ENCODE assay signal across 8 cellular contexts in the genomic region with DNA sequence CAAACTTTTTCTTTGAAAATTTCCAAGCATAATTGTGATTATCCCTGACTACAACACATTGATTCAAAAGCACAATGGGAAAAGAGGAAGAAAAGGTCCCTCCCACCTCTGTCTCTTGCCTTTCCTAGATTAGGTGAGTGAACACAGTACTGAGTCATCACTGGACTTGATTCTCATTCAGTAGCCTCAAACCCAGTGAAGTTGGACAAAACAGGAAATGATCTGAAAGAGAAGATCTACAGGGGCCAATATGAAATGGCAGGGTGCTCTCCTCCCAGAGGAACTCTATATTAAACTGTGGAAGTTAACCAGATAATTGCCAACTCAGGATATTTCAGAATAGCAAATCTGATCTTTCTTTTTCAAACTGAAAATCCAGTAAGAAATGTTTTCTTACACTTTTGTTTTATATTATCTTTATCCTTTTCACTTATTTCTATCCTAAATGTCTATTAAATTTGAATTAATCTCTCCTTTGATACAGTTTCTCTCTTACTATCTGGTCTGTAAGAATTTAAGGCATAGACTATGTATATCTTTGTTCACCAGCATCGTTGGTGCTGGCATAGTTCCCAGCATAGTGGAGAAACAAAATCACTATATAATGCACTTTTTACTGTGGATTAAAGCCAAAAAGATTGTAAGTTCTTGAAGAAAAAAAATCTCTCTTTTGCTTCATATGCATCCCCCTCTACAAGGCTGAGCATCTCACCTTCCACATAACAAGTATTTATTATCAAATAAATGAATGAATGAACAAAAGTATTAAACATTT. TPM values are rescaled to one million over a fixed set of nuclear protein-coding genes. Genes with fewer than 3 reads are reported as not detected.
DNase-seq lines count a peak whose midpoint lies in the region; ATAC-seq and TF ChIP-seq lines count a peak whose summit lies in the region.

No MANE protein-coding gene starts in this region.

- no peak overlapping the region for H3K4me3 ChIP-seq in CD8-positive, alpha-beta T cell (ENCODE audit: low read depth, low read length)

- DNase-seq in CD8-positive, alpha-beta T cell, result no peak
- no peak for DNase-seq in activated CD8-positive, alpha-beta T cell treated with anti-CD3 and anti-CD28 coated beads, Interleukin-2, amount 10 ng/mL, durations not matched to agents 7 days and 5 days
- DNase-seq in GM19238 (ENCODE audit: insufficient read length, low spot score) (no peak), HEK293T (ENCODE audit: extremely low spot score) (no peak), cardiac septum (ENCODE audit: low spot score) (no peak), NCI-H1092 treated with DMSO at 0.1 percent for 48 hours (lab: John Stamatoyannopoulos, UW) (no peak)

- intact Hi-C loops in CD8-positive, alpha-beta T cell (cut with DNase I, micrococcal nuclease), result loop anchor here in 1 of 2 experiments (5.0 kb wide), 1 partner anchor 36 kb away; no protein-coding TSS in a partner anchor
- intact Hi-C loops in cardiac septum (cut with DNase I), result no loop called here

- no peak overlapping the region for H3K27ac ChIP-seq in CD8-positive, alpha-beta T cell (ENCODE audit: low read depth, low read length)

- H3K27ac Mint-ChIP-seq in CD8-positive, alpha-beta T cell, result peak overlapping the region; percentile 96
- H3K27ac Mint-ChIP-seq in activated CD8-positive, alpha-beta T cell treated with anti-CD3 and anti-CD28 coated beads, Interleukin-2, amount 10 ng/mL, durations not matched to agents 7 days and 5 days, result peak overlapping the region; percentile 91

- H3K4me1 Mint-ChIP-seq in CD8-positive, alpha-beta T cell (ENCODE audit: low read depth), result peaks cover 92% of the 10 kb centered on the region
- H3K4me1 Mint-ChIP-seq in activated CD8-positive, alpha-beta T cell treated with anti-CD3 and anti-CD28 coated beads, Interleukin-2, amount 10 ng/mL, durations not matched to agents 7 days and 5 days (ENCODE audit: low read depth), result peaks cover 89% of the 10 kb centered on the region

- CTCF ChIA-PET in CD8-positive, alpha-beta T cell (lab: Charles Lee), result interaction anchor here (6.1 kb wide), 1 partner anchor 57 kb away, joined by 53 read pairs; no protein-coding TSS in a partner anchor
- CTCF ChIA-PET in activated CD8-positive, alpha-beta T cell treated with anti-CD3 and anti-CD28 coated beads, Interleukin-2, amount 10 ng/mL, durations not matched to agents 7 days and 5 days (lab: Charles Lee), result interaction anchor here (1.4 to 9.6 kb wide), 4 partner anchors 11 to 55 kb away, joined by 3 to 113 read pairs (median 72); a partner anchor contains a TSS
- CTCF ChIA-PET in HEK293T (lab: Yijun Ruan, JAX), result no interaction called here

- H3K9me3 ChIP-seq in CD8-positive, alpha-beta T cell (ENCODE audit: low read length), result no peaks in the 10 kb centered on the region

- no peaks in the 10 kb centered on the region for H3K27me3 ChIP-seq in CD8-positive, alpha-beta T cell (ENCODE audit: insufficient read depth, low read length)

- no peaks in the 10 kb centered on the region for H3K36me3 Mint-ChIP-seq in CD8-positive, alpha-beta T cell
- H3K36me3 Mint-ChIP-seq in activated CD8-positive, alpha-beta T cell treated with anti-CD3 and anti-CD28 coated beads, Interleukin-2, amount 10 ng/mL, durations not matched to agents 7 days and 5 days (ENCODE audit: low read depth), result peaks cover 26% of the 10 kb centered on the region

- no peaks in the 10 kb centered on the region for H3K36me3 ChIP-seq in CD8-positive, alpha-beta T cell (ENCODE audit: insufficient read depth, low read length)

- TF ChIP-seq CTCF in CD8-positive, alpha-beta T cell (IDR thresholded peaks at IDR 0.05), result no peak

- POLR2A ChIA-PET in CD8-positive, alpha-beta T cell (lab: Charles Lee), result interaction anchor here (1.0 to 1.9 kb wide), 4 partner anchors 13 to 56 kb away, joined by 3 to 7 read pairs (median 3); no protein-coding TSS in a partner anchor
- POLR2A ChIA-PET in activated CD8-positive, alpha-beta T cell treated with anti-CD3 and anti-CD28 coated beads, Interleukin-2, amount 10 ng/mL, durations not matched to agents 7 days and 5 days (lab: Charles Lee), result interaction anchor here (0.7 to 8.2 kb wide), 3 partner anchors 47 to 102 kb away, joined by 3 to 142 read pairs (median 6); a partner anchor contains a TSS
- POLR2A ChIA-PET in HEK293T (lab: Yijun Ruan, JAX), result no interaction called here

- ATAC-seq in CD8-positive, alpha-beta T cell, result no peak
- ATAC-seq in GM19455 (IDR thresholded peaks at IDR 0.05; ENCODE audit: unreplicated experiment) (peak; percentile 66), HG03378 (IDR thresholded peaks at IDR 0.05; ENCODE audit: unreplicated experiment) (peak; percentile 74)
- peak; percentile 11 for ATAC-seq in activated CD8-positive, alpha-beta T cell treated with anti-CD3 and anti-CD28 coated beads, Interleukin-2, amount 10 ng/mL, durations not matched to agents 7 days and 5 days

- H3K4me3 Mint-ChIP-seq in CD8-positive, alpha-beta T cell, result peak overlapping the region; percentile 55
- H3K4me3 Mint-ChIP-seq in activated CD8-positive, alpha-beta T cell treated with anti-CD3 and anti-CD28 coated beads, Interleukin-2, amount 10 ng/mL, durations not matched to agents 7 days and 5 days, result peak overlapping the region; percentile 35

- H3K27me3 Mint-ChIP-seq in CD8-positive, alpha-beta T cell (ENCODE audit: low read depth), result no peaks in the 10 kb centered on the region
- no peaks in the 10 kb centered on the region for H3K27me3 Mint-ChIP-seq in activated CD8-positive, alpha-beta T cell treated with anti-CD3 and anti-CD28 coated beads, Interleukin-2, amount 10 ng/mL, durations not matched to agents 7 days and 5 days (ENCODE audit: low read depth)

- H3K9me3 Mint-ChIP-seq in CD8-positive, alpha-beta T cell, result peaks cover 3% of the 10 kb centered on the region
- peaks cover 5% of the 10 kb centered on the region for H3K9me3 Mint-ChIP-seq in activated CD8-positive, alpha-beta T cell treated with anti-CD3 and anti-CD28 coated beads, Interleukin-2, amount 10 ng/mL, durations not matched to agents 7 days and 5 days (ENCODE audit: insufficient read depth)

- H3K4me1 ChIP-seq in CD8-positive, alpha-beta T cell (ENCODE audit: insufficient read depth, low read length), result peaks cover 90% of the 10 kb centered on the region

TF ChIP-seq in HEK293T, 16 proteins besides CTCF, POLR2A, EP300 and RAD21:
- no peak for TF ChIP-seq FOXK2 (IDR thresholded peaks at IDR 0.05)
- no peak for TF ChIP-seq BHLHE40 (IDR thresholded peaks at IDR 0.05; ENCODE audit: borderline replicate concordance)
- no peak for TF ChIP-seq NFRKB (IDR thresholded peaks at IDR 0.05)
- TF ChIP-seq SP1 (IDR thresholded peaks at IDR 0.05), result no peak
- no peak for TF ChIP-seq ELF4 (IDR thresholded peaks at IDR 0.05)
- TF ChIP-seq SUZ12 (IDR thresholded peaks at IDR 0.05), result no peak
- no peak for TF ChIP-seq HDGF (IDR thresholded peaks at IDR 0.05; ENCODE audit: borderline replicate concordance)
- TF ChIP-seq, protein P1, sequence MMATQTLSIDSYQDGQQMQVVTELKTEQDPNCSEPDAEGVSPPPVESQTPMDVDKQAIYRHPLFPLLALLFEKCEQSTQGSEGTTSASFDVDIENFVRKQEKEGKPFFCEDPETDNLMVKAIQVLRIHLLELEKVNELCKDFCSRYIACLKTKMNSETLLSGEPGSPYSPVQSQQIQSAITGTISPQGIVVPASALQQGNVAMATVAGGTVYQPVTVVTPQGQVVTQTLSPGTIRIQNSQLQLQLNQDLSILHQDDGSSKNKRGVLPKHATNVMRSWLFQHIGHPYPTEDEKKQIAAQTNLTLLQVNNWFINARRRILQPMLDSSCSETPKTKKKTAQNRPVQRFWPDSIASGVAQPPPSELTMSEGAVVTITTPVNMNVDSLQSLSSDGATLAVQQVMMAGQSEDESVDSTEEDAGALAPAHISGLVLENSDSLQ (IDR thresholded peaks at IDR 0.05), result no peak
- TF ChIP-seq FOXA1 (IDR thresholded peaks at IDR 0.05), result no peak
- no peak for TF ChIP-seq CTBP1 (IDR thresholded peaks at IDR 0.05; ENCODE audit: borderline replicate concordance)
- TF ChIP-seq L3MBTL2 (conservative IDR thresholded peaks at IDR 0.05), result no peak
- no peak for TF ChIP-seq ARNT (IDR thresholded peaks at IDR 0.05)
- no peak for TF ChIP-seq ZNF384 (IDR thresholded peaks at IDR 0.05)
- no peak for TF ChIP-seq LEF1 (IDR thresholded peaks at IDR 0.05; ENCODE audit: borderline replicate concordance)
- no peak for TF ChIP-seq TARDBP (IDR thresholded peaks at IDR 0.05)
- no peak for TF ChIP-seq FOXM1 (IDR thresholded peaks at IDR 0.05; ENCODE audit: borderline replicate concordance)

RNA-seq across cellular contexts. Expression of a gene that starts 41.4 kb away (rescaled TPM):
- total RNA-seq in CD8-positive, alpha-beta T cell, result 100 to 1,000 TPM; 248 TPM
- total RNA-seq in activated CD8-positive, alpha-beta T cell treated with anti-CD3 and anti-CD28 coated beads, Interleukin-2, amount 10 ng/mL, durations not matched to agents 7 days and 5 days, result 100 to 1,000 TPM; 370 to 374 TPM
- 2.2 TPM for total RNA-seq in cardiac septum

Comparison
In these comparisons a context has a peak if more than half of its experiments do, and no peak if none do; other contexts are left out.
1. RNA of a gene that starts 41.4 kb away (total RNA-seq): 370 to 374 TPM in activated CD8-positive, alpha-beta T cell treated with anti-CD3 and anti-CD28 coated beads, Interleukin-2, amount 10 ng/mL, durations not matched to agents 7 days and 5 days and 248 TPM in CD8-positive, alpha-beta T cell; 2.2 TPM in cardiac septum (single experiment); every median in the first group is over 10 times any median in the second.